In the genomic region with DNA sequence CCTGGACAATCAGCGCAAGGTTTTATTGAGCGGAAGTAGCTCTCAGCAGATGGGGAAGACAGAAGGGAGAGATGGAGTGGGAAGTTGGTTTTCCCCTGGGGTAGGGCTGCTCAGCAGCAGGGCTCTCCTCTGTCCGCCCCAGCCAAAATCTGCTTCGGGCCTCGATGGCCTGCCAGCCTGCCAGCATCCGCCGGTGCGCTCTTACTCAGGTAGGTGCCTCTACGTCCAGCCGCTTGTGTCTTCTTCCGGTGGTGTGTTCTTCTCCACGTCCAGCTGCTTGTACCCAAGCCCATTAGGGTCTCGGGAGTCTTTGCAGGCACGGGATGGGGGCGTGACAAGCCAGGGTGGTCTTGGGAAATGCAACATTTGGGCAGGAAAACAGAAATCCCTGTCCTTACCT, we compare ENCODE assay signal across 26 cellular contexts.
"Had no signal": no experiment of that assay in that cellular context is flagged by ENCODE, and none has a peak within 500 bp of the region (broad histone marks: within the 10 kb centered on the region; RNA-seq: fewer than 3 reads in every experiment).

No MANE protein-coding gene starts in this region.

- H3K27ac ChIP-seq: hepatocyte, pancreas, prostate gland, sigmoid colon, spleen, suprapubic skin, tibial nerve, vagina had no signal

- H3K27me3 Mint-ChIP-seq: naive thymus-derived CD4-positive, alpha-beta T cell; natural killer cell treated with Interleukin-12 subunit alpha and Interleukin-12 subunit beta and Interleukin-15 and Interleukin-18, amount 100 ng/mL, for 72 hours; stimulated activated naive CD8-positive, alpha-beta T cell treated with anti-CD3 and anti-CD28 coated beads, Interleukin-15, Interleukin-2, amounts not matched to agents 100 ng/mL and 50 ng/mL, for 24 hours had no signal

- H3K4me2 ChIP-seq: hepatocyte had no signal

- H3K9me3 ChIP-seq: pancreas, prostate gland, suprapubic skin had no signal

- H3K36me3 Mint-ChIP-seq: naive thymus-derived CD4-positive, alpha-beta T cell; natural killer cell treated with Interleukin-12 subunit alpha and Interleukin-12 subunit beta and Interleukin-15 and Interleukin-18, amount 100 ng/mL, for 72 hours; stimulated activated effector memory CD8-positive, alpha-beta T cell treated with anti-CD3 and anti-CD28 coated beads, Interleukin-12 subunit alpha, Interleukin-12 subunit beta, amount 100 ng/mL, for 72 hours; type B pancreatic cell had no signal

- H3K36me3 ChIP-seq: pancreas, prostate gland, sigmoid colon, spleen, suprapubic skin, tibial nerve, vagina had no signal

- H3K4me1 Mint-ChIP-seq: naive thymus-derived CD4-positive, alpha-beta T cell; stimulated activated effector memory CD8-positive, alpha-beta T cell treated with anti-CD3 and anti-CD28 coated beads, Interleukin-12 subunit alpha, Interleukin-12 subunit beta, amount 100 ng/mL, for 72 hours had no signal

- DNase-seq: kidney glomerular epithelial cell; left cardiac atrium; left ventricle myocardium superior; midbrain; mucosa of descending colon; naive thymus-derived CD4-positive, alpha-beta T cell; nucleus accumbens; retina; sigmoid colon; small intestine; spleen; stimulated activated CD4-positive, alpha-beta T cell treated with anti-CD3 and anti-CD28 coated beads, Interleukin-4, amount 100 ng/mL, for 24 hours; stimulated activated naive CD4-positive, alpha-beta T cell had no signal

- H3K4me1 ChIP-seq: pancreas, prostate gland, sigmoid colon, spleen, suprapubic skin, tibial nerve, vagina had no signal

- H3K4me3 Mint-ChIP-seq: naive thymus-derived CD4-positive, alpha-beta T cell; natural killer cell treated with Interleukin-12 subunit alpha and Interleukin-12 subunit beta and Interleukin-15 and Interleukin-18, amount 100 ng/mL, for 72 hours; stimulated activated effector memory CD8-positive, alpha-beta T cell treated with anti-CD3 and anti-CD28 coated beads, Interleukin-12 subunit alpha, Interleukin-12 subunit beta, amount 100 ng/mL, for 72 hours; stimulated activated naive CD8-positive, alpha-beta T cell treated with anti-CD3 and anti-CD28 coated beads, Interleukin-15, Interleukin-2, amounts not matched to agents 100 ng/mL and 50 ng/mL, for 24 hours; type B pancreatic cell had no signal

- H3K27ac Mint-ChIP-seq: naive thymus-derived CD4-positive, alpha-beta T cell; natural killer cell treated with Interleukin-12 subunit alpha and Interleukin-12 subunit beta and Interleukin-15 and Interleukin-18, amount 100 ng/mL, for 72 hours; stimulated activated effector memory CD8-positive, alpha-beta T cell treated with anti-CD3 and anti-CD28 coated beads, Interleukin-12 subunit alpha, Interleukin-12 subunit beta, amount 100 ng/mL, for 72 hours; stimulated activated naive CD8-positive, alpha-beta T cell treated with anti-CD3 and anti-CD28 coated beads, Interleukin-15, Interleukin-2, amounts not matched to agents 100 ng/mL and 50 ng/mL, for 24 hours; type B pancreatic cell had no signal

- ATAC-seq: left cardiac atrium; left lobe of liver; left ventricle myocardium superior; mucosa of descending colon; naive thymus-derived CD4-positive, alpha-beta T cell; natural killer cell treated with Interleukin-12 subunit alpha and Interleukin-12 subunit beta and Interleukin-15 and Interleukin-18, amount 100 ng/mL, for 72 hours; pancreas; right cardiac atrium; stimulated activated effector memory CD8-positive, alpha-beta T cell treated with anti-CD3 and anti-CD28 coated beads, Interleukin-12 subunit alpha, Interleukin-12 subunit beta, amount 100 ng/mL, for 72 hours had no signal

- H3K4me3 ChIP-seq: hepatocyte, lung, mucosa of descending colon, pancreas, prostate gland, sigmoid colon, spleen, suprapubic skin, tibial nerve, vagina had no signal

- H2AFZ ChIP-seq: hepatocyte had no signal

- H3K27me3 ChIP-seq: hepatocyte, pancreas, sigmoid colon, spleen, suprapubic skin, tibial nerve, vagina had no signal
